17 cellular contexts compared by ENCODE assay signal in the genomic region with DNA sequence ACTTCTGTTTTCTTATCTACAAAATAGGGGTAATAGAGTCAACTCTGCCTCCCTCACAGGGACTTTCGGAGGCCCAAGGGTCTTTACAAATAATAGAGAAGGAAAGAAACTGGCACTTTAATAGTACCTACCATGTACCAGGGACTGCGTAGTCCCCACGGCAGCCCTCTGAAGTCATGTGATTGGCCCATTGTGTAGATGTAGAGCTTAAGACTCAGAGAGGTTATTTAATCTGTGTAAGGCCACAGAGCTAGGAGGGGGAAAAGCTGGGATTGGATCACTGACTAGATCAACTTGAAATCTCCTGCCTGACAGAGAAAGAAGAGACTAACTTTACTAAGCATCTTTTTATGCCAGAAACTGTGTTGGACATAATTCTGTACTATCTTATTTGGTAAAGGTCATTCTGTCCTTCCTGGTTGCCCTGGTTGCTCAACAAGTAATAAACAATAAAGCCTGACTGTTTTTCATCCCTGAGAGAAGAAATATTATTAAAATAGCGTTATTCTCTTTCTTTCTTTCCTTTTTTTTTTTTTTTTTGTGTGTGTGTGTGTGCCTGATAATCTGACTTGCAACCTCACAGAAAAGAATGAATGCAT. TPM values are rescaled to one million over a fixed set of nuclear protein-coding genes. Genes with fewer than 3 reads are reported as not detected.
DNase-seq lines count a peak whose midpoint lies in the region; ATAC-seq, FAIRE-seq and TF ChIP-seq lines count a peak whose summit lies in the region.
"Had no signal": no experiment of that assay in that cellular context is flagged by ENCODE, and none has a peak within 500 bp of the region (broad histone marks: within the 10 kb centered on the region; RNA-seq: fewer than 3 reads in every experiment).

No MANE protein-coding gene starts in this region.

- peak; percentile 77 for FAIRE-seq in GM12892 (lab: Jason Lieb, UNC)
- FAIRE-seq: endothelial cell of umbilical vein had no signal

- H3K9me2 ChIP-seq in Loucy (replicated peaks; ENCODE audit: low read depth, low read length), result no peaks in the 10 kb centered on the region

- H3K14ac ChIP-seq in neuronal stem cell (ENCODE audit: low read length), result no peak overlapping the region

- H3K27me3 ChIP-seq in Loucy (ENCODE audit: insufficient read depth, low read length, poor library complexity, severe bottlenecking) (no peaks in the 10 kb centered on the region), neuronal stem cell (ENCODE audit: control insufficient read depth in 3 of 3, insufficient read depth in 3 of 3, low read depth in 1 of 3, low read length in 3 of 3) (no peaks in the 10 kb centered on the region)
- H3K27me3 ChIP-seq: cardiac muscle cell, neural progenitor cell had no signal

- H3K36me3 Mint-ChIP-seq in effector memory CD8-positive, alpha-beta T cell (ENCODE audit: insufficient read depth), result peaks cover 25% of the 10 kb centered on the region
- H3K36me3 Mint-ChIP-seq in natural killer cell treated with Interleukin-12 subunit alpha and Interleukin-12 subunit beta and Interleukin-15 and Interleukin-18, amount 100 ng/mL, for 72 hours, result peaks cover 22% of the 10 kb centered on the region
- H3K36me3 Mint-ChIP-seq: neural progenitor cell had no signal

- H2AK5ac ChIP-seq in neuronal stem cell (ENCODE audit: low read depth, low read length), result no peak overlapping the region

- H3K4me3 Mint-ChIP-seq in effector memory CD8-positive, alpha-beta T cell, result peak overlapping the region; percentile 61 to 78
- peak overlapping the region; percentile 78 for H3K4me3 Mint-ChIP-seq in natural killer cell treated with Interleukin-12 subunit alpha and Interleukin-12 subunit beta and Interleukin-15 and Interleukin-18, amount 100 ng/mL, for 72 hours
- H3K4me3 Mint-ChIP-seq: neural progenitor cell had no signal

- H3K9ac ChIP-seq in Loucy (ENCODE audit: low read depth, low read length, poor library complexity, severe bottlenecking) (no peak overlapping the region), neuronal stem cell (ENCODE audit: low read depth, low read length, poor library complexity) (no peak overlapping the region)
- H3K9ac ChIP-seq: neural progenitor cell had no signal

- TF ChIP-seq CTCF in Loucy (conservative IDR thresholded peaks at IDR 0.05; ENCODE audit: low read length), result no peak

- H3K4me2 ChIP-seq in Loucy (ENCODE audit: low read depth, low read length, poor library complexity, severe bottlenecking), result peak overlapping the region; percentile 50
- no peak overlapping the region for H3K4me2 ChIP-seq in neuronal stem cell (ENCODE audit: insufficient read depth, low read length, poor library complexity, severe bottlenecking)
- H3K4me2 ChIP-seq: neural progenitor cell had no signal

- H3K27ac ChIP-seq in neuronal stem cell (replicated peaks; ENCODE audit: low read length), result no peak overlapping the region
- H3K27ac ChIP-seq: cardiac muscle cell, neural progenitor cell had no signal

- H3K23ac ChIP-seq in neuronal stem cell (ENCODE audit: low read depth, low read length, poor library complexity), result no peak overlapping the region

- no peak overlapping the region for H4K91ac ChIP-seq in neuronal stem cell (ENCODE audit: low read depth, low read length, poor library complexity)

- H3F3A ChIP-seq in Loucy (ENCODE audit: low read depth), result no peaks in the 10 kb centered on the region

- H2AFZ ChIP-seq in Loucy (ENCODE audit: low read length), result no peak overlapping the region
- H2AFZ ChIP-seq in neuronal stem cell (ENCODE audit: low read length), result no peak overlapping the region
- H2AFZ ChIP-seq: neural progenitor cell had no signal

- H3K4ac ChIP-seq in neuronal stem cell (ENCODE audit: low read length), result no peak overlapping the region

- no peak overlapping the region for H2BK5ac ChIP-seq in neuronal stem cell (ENCODE audit: low read length)

- H3K18ac ChIP-seq in neuronal stem cell (ENCODE audit: low read length), result no peak overlapping the region

- H2BK15ac ChIP-seq in neuronal stem cell (ENCODE audit: low read length), result no peak overlapping the region

- no peak overlapping the region for H2BK12ac ChIP-seq in neuronal stem cell (ENCODE audit: low read length)

- H3K9me3 Mint-ChIP-seq in effector memory CD8-positive, alpha-beta T cell, result no peaks in the 10 kb centered on the region
- H3K9me3 Mint-ChIP-seq in natural killer cell treated with Interleukin-12 subunit alpha and Interleukin-12 subunit beta and Interleukin-15 and Interleukin-18, amount 100 ng/mL, for 72 hours, result no peaks in the 10 kb centered on the region
- H3K9me3 Mint-ChIP-seq: neural progenitor cell had no signal

- H3K4me1 ChIP-seq in Loucy (ENCODE audit: insufficient read depth, low read length, poor library complexity, severe bottlenecking), result peaks cover 11% of the 10 kb centered on the region
- no peaks in the 10 kb centered on the region for H3K4me1 ChIP-seq in neuronal stem cell (ENCODE audit: control insufficient read depth in 2 of 2, insufficient read depth in 1 of 2, low read depth in 1 of 2, low read length in 2 of 2)
- H3K4me1 ChIP-seq: neural progenitor cell had no signal

- H3K4me3 ChIP-seq in Loucy (ENCODE audit: low read length, poor library complexity, severe bottlenecking) (no peak overlapping the region), neuronal stem cell (ENCODE audit: low read length in 2 of 2) (no peak overlapping the region)
- H3K4me3 ChIP-seq: cardiac muscle cell, neural progenitor cell had no signal

- no peaks in the 10 kb centered on the region for H3K27me3 Mint-ChIP-seq in effector memory CD8-positive, alpha-beta T cell
- no peaks in the 10 kb centered on the region for H3K27me3 Mint-ChIP-seq in natural killer cell treated with Interleukin-12 subunit alpha and Interleukin-12 subunit beta and Interleukin-15 and Interleukin-18, amount 100 ng/mL, for 72 hours

- no peak for TF ChIP-seq POLR2A in GM12892 (IDR thresholded peaks at IDR 0.05; ENCODE audit: low read depth, low read length)

- peaks cover 9% of the 10 kb centered on the region; the same call in 1 of the 2 replicates for H3K79me2 ChIP-seq in Loucy (ENCODE audit: insufficient read depth, low read length)

- DNase-seq in GM12892 (ENCODE audit: insufficient read length), result no peak
- no peak for DNase-seq in effector memory CD8-positive, alpha-beta T cell
- no peak for DNase-seq in natural killer cell treated with Interleukin-12 subunit alpha and Interleukin-12 subunit beta and Interleukin-15 and Interleukin-18, amount 100 ng/mL, for 72 hours (ENCODE audit: low spot score)
- no peak for DNase-seq in KG1 (lab: John Stamatoyannopoulos, UW)
- DNase-seq in neuronal stem cell (ENCODE audit: low spot score), result no peak
- DNase-seq: H7, Kasumi-1, NCI-H2029, NCI-H82, SHP77 treated with DMSO at 0.1 percent for 48 hours, substantia nigra had no signal

- H2BK120ac ChIP-seq in neuronal stem cell (ENCODE audit: low read depth, low read length), result no peak overlapping the region

- H3K9me3 ChIP-seq in Loucy (ENCODE audit: insufficient read depth, low read depth, low read length) (no peaks in the 10 kb centered on the region), neuronal stem cell (replicated peaks in 1 of 2; ENCODE audit: control insufficient read depth in 2 of 2, insufficient read depth in 1 of 2, low read depth in 1 of 2, low read length in 2 of 2) (no peaks in the 10 kb centered on the region)

- ATAC-seq in effector memory CD8-positive, alpha-beta T cell (replicated peaks), result peak; percentile 31
- ATAC-seq in natural killer cell treated with Interleukin-12 subunit alpha and Interleukin-12 subunit beta and Interleukin-15 and Interleukin-18, amount 100 ng/mL, for 72 hours, result no peak
- ATAC-seq in HG03039 (IDR thresholded peaks at IDR 0.05; ENCODE audit: unreplicated experiment) (no peak), GM19452 (IDR thresholded peaks at IDR 0.05; ENCODE audit: unreplicated experiment) (no peak)

- H4K8ac ChIP-seq in neuronal stem cell (ENCODE audit: low read depth, low read length), result no peak overlapping the region

- H4K20me1 ChIP-seq in Loucy (ENCODE audit: insufficient read depth, low read length, poor library complexity, severe bottlenecking), result no peaks in the 10 kb centered on the region

- no peaks in the 10 kb centered on the region for H3K79me1 ChIP-seq in neuronal stem cell (ENCODE audit: low read depth, low read length)

- WGBS in neuronal stem cell (ENCODE audit: extremely low coverage in 2 of 2, insufficient read length in 2 of 2, insufficient replicate concordance in 1 of 2), 2 donors, result no CpG with 5 or more reads among the region's 4 CpGs

- peaks cover 41 to 66% of the 10 kb centered on the region in 2 donors for H3K4me1 Mint-ChIP-seq in effector memory CD8-positive, alpha-beta T cell (ENCODE audit: low read depth in 2 of 2)
- peaks cover 61 to 68% of the 10 kb centered on the region in 2 donors for H3K4me1 Mint-ChIP-seq in natural killer cell treated with Interleukin-12 subunit alpha and Interleukin-12 subunit beta and Interleukin-15 and Interleukin-18, amount 100 ng/mL, for 72 hours (ENCODE audit: low read depth in 2 of 2)
- H3K4me1 Mint-ChIP-seq: neural progenitor cell had no signal

- H3K27ac Mint-ChIP-seq in effector memory CD8-positive, alpha-beta T cell, result peak overlapping the region in 1 of 2 donors; percentile 79
- H3K27ac Mint-ChIP-seq in natural killer cell treated with Interleukin-12 subunit alpha and Interleukin-12 subunit beta and Interleukin-15 and Interleukin-18, amount 100 ng/mL, for 72 hours, result peak overlapping the region; percentile 83 to 95
- H3K27ac Mint-ChIP-seq: neural progenitor cell had no signal

- peaks cover 6% of the 10 kb centered on the region; the same call in 1 of the 2 replicates for H3K36me3 ChIP-seq in Loucy (ENCODE audit: insufficient read depth, low read length)
- H3K36me3 ChIP-seq in neuronal stem cell (replicated peaks in 1 of 2; ENCODE audit: control insufficient read depth in 2 of 2, insufficient read depth in 2 of 2, low read length in 2 of 2), result no peaks in the 10 kb centered on the region
- H3K36me3 ChIP-seq: cardiac muscle cell, neural progenitor cell had no signal

RNA-seq across cellular contexts. Expression of a gene that starts 59.7 kb away (rescaled TPM):
- polyA plus RNA-seq in GM12892 (2012; ENCODE audit: missing spikeins), result 46.8 TPM
- total RNA-seq in natural killer cell treated with Interleukin-12 subunit alpha and Interleukin-12 subunit beta and Interleukin-15 and Interleukin-18, amount 100 ng/mL, for 72 hours, result 100 to 1,000 TPM; 108 to 131 TPM
- polyA plus RNA-seq in neuronal stem cell (2013, experiment 1 of 2), result 5.6 TPM
- polyA plus RNA-seq in neuronal stem cell (2013, experiment 2 of 2), result 5.6 TPM
